9 cellular contexts compared by ENCODE assay signal in genomic region chr5:73596705-73597328, GRCh38. TPM values are rescaled to one million over a fixed set of nuclear protein-coding genes. Genes with fewer than 3 reads are reported as not detected.
DNase-seq lines count a peak whose midpoint lies in the region; ATAC-seq and TF ChIP-seq lines count a peak whose summit lies in the region.
"Had no signal": no experiment of that assay in that cellular context is flagged by ENCODE, and none has a peak within 500 bp of the region (broad histone marks: within the 10 kb centered on the region; RNA-seq: fewer than 3 reads in every experiment).

No MANE protein-coding gene starts in this region.

- H3K27ac ChIP-seq in Panc1 (ENCODE audit: low read length): no peak overlapping the region
- H3K27ac ChIP-seq in transverse colon: no peak overlapping the region

- H3K9me3 ChIP-seq in Panc1 (ENCODE audit: control insufficient read depth, insufficient read depth, low read depth, low read length): peaks cover 8% of the 10 kb centered on the region; the same call in 1 of the 2 replicates
- H3K9me3 ChIP-seq in transverse colon: peaks cover 0 to 6% of the 10 kb centered on the region in 2 donors

- H3K4me3 ChIP-seq in Panc1 (ENCODE audit: low read depth in 2 of 2, low read length in 2 of 2) (no peak overlapping the region), fibroblast of mammary gland (ENCODE audit: control insufficient read depth, low read depth, low read length) (no peak overlapping the region), transverse colon (no peak overlapping the region)

- CTCF ChIA-PET in Panc1 (lab: Charles Lee): no interaction called here

- no TSS peak for BruUV-seq in Panc1 (replicated peaks; lab: Mats Ljungman, UMichigan)

- TF ChIP-seq EP300 in transverse colon (IDR thresholded peaks at IDR 0.05; ENCODE audit: low read depth): no peak

- H3K27me3 ChIP-seq in Panc1 (ENCODE audit: control insufficient read depth, insufficient read depth, low read length): no peaks in the 10 kb centered on the region
- H3K27me3 ChIP-seq in transverse colon: no peaks in the 10 kb centered on the region

- in situ Hi-C loops in Panc1 (cut with HindIII; ENCODE audit: low pct_unique_long_range_greater_than_20kb, low sequenced_read_pairs): no loop called here
- in situ Hi-C loops in transverse colon (cut with MboI; ENCODE audit: low pct_ligation_motif_present in 1 of 4, low pct_unique_long_range_greater_than_20kb in 1 of 4, low sequenced_read_pairs in 3 of 4): loop anchor here in 2 of 4 donors (10.0 to 25.0 kb wide), 2 partner anchors 1048 to 1065 kb away; partner anchors contain the start of gene ENC1 (in 1 of the 2)

- intact Hi-C loops in Panc1 (cut with micrococcal nuclease; ENCODE audit: unreplicated experiment) (loop anchor here (10.0 kb wide), 1 partner anchor 1048 kb away; the partner anchor contains the start of gene ENC1), transverse colon (cut with DNase I; ENCODE audit: low total_unique reads) (no loop called here)

- no peaks in the 10 kb centered on the region for H3K36me3 ChIP-seq in Panc1 (ENCODE audit: control insufficient read depth, insufficient read depth, low read length)
- no peaks in the 10 kb centered on the region for H3K36me3 ChIP-seq in transverse colon

- TF ChIP-seq CTCF in GM20000 (IDR thresholded peaks at IDR 0.05; ENCODE audit: extremely low read depth, missing control alignments) (peak; percentile 28), Panc1 (IDR thresholded peaks at IDR 0.05) (peak; percentile 86), fibroblast of mammary gland (conservative IDR thresholded peaks at IDR 0.05; ENCODE audit: control insufficient read depth, insufficient read depth, low read depth, low read length) (peak; percentile 65), transverse colon (IDR thresholded peaks at IDR 0.05) (peak; percentile 40 to 57 (median 48))

- no peaks in the 10 kb centered on the region for H3K4me1 ChIP-seq in Panc1 (ENCODE audit: control insufficient read depth, insufficient read depth, low read length)
- no peaks in the 10 kb centered on the region for H3K4me1 ChIP-seq in transverse colon

- DNase-seq in CD1c-positive myeloid dendritic cell (ENCODE audit: extremely low spot score) (peak; percentile 50), GM20000 (ENCODE audit: low spot score) (no peak), Panc1 (ENCODE audit: low read depth, low spot score) (no peak), fibroblast of mammary gland (ENCODE audit: low read depth) (peak; percentile 56), transverse colon (peak; percentile 10), dedifferentiated amniotic fluid mesenchymal stem cell (ENCODE audit: extremely low spot score) (no peak)
- DNase-seq in activated CD8-positive, alpha-beta memory T cell treated with anti-CD3 and anti-CD28 coated beads, Interleukin-2, amount 50 U/mL, for 48 hours: no peak
- DNase-seq: naive B cell had no signal

- POLR2A ChIA-PET in Panc1 (lab: Charles Lee): no interaction called here

- no peak for TF ChIP-seq POLR2A in transverse colon (IDR thresholded peaks at IDR 0.05)

- ATAC-seq in Panc1 (peak; percentile 86), HG02610 (IDR thresholded peaks at IDR 0.05; ENCODE audit: unreplicated experiment) (no peak)

RNA-seq across cellular contexts. Expression of gene ARHGEF28, which starts 29.2 kb away (rescaled TPM):
- 34.8 TPM for total RNA-seq in Panc1 (2021; ENCODE audit: unreplicated experiment)
- polyA plus RNA-seq in Panc1 (2012; ENCODE audit: insufficient read length): 14.1 TPM
- 10 to 100 TPM in 3 of 4 donors, 1 to 10 TPM in 1; 9.8 to 18.7 (median 18.6) TPM for total RNA-seq in transverse colon

RNA-seq across cellular contexts. Expression of gene UTP15, which starts 31.3 kb away (rescaled TPM):
- total RNA-seq in Panc1 (2021; ENCODE audit: unreplicated experiment) (38.8 TPM), transverse colon (10 to 100 TPM in 3 of 4 donors, 1 to 10 TPM in 1; 6.7 to 69.3 (median 23.3) TPM)
- polyA plus RNA-seq in Panc1 (2012; ENCODE audit: insufficient read length): 8.5 TPM

RNA-seq across cellular contexts. Expression of gene ANKRA2, which starts 31.4 kb away (rescaled TPM):
- total RNA-seq in Panc1 (2021; ENCODE audit: unreplicated experiment) (6.7 TPM), transverse colon (10 to 100 TPM; 17.6 to 50.9 (median 22.2) TPM)
- polyA plus RNA-seq in Panc1 (2012; ENCODE audit: insufficient read length): 8.6 TPM

Comparison
In these comparisons a context has a peak if more than half of its experiments do, and no peak if none do; other contexts are left out.
1. DNase-seq: peak in CD1c-positive myeloid dendritic cell (single experiment), fibroblast of mammary gland (single experiment) and transverse colon (single experiment); none in GM20000 (single experiment), Panc1 (single experiment), dedifferentiated amniotic fluid mesenchymal stem cell (single experiment) and activated CD8-positive, alpha-beta memory T cell treated with anti-CD3 and anti-CD28 coated beads, Interleukin-2, amount 50 U/mL, for 48 hours (single experiment).
2. CTCF ChIP-seq: peak in every context shown above with its lines; median percentile 86 in Panc1; 65 in fibroblast of mammary gland; 48 in transverse colon; 28 in GM20000.